11 cellular contexts compared by ENCODE assay signal in the genomic region with DNA sequence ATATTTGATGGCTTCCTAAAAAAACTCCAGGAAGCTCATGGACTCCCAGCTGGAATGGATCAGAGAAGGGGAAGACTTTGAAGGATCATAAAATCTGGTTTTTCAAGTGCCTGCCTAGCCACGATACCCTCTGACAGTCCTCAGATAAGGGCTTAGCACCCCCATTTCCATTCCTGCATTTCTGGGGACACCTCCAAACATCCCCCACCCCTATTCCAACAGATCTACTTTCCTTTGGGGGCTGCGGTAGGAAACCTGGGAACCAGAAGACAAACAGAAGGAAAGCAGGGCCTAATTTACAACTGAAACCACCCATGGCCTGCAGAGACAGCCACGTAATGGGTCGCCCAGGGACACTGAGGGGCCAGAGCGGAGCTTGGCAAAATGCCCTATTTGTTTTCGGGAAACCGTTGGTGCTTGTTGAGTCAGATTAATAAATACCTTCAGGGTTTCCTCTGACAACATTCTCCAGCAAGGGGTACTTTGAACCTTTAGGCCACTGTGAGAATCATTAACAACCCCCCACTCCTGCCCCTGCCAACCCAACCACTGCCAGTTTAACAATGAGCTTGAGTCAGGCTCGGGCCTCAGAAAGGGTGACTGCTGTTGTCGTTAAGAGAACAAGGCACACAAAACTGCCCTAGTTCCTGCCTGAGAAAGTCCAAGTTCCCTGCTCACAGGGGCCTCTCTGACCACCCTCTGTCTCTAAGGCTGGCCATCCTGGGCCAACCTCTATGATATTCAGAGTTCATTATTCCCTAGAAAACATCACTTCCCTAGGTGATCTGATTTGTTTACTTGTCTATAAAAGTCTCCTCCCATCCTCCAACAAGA. TPM values are rescaled to one million over a fixed set of nuclear protein-coding genes. Genes with fewer than 3 reads are reported as not detected.
DNase-seq lines count a peak whose midpoint lies in the region; ATAC-seq and TF ChIP-seq lines count a peak whose summit lies in the region.
"Had no signal": no experiment of that assay in that cellular context is flagged by ENCODE, and none has a peak within 500 bp of the region (broad histone marks: within the 10 kb centered on the region; RNA-seq: fewer than 3 reads in every experiment).

No MANE protein-coding gene starts in this region.

- H3K36me3 ChIP-seq in SJSA1 (peaks cover 24% of the 10 kb centered on the region), trophoblast cell (ENCODE audit: control insufficient read depth in 1 of 2, insufficient read depth in 2 of 2, low read length in 2 of 2) (no peaks in the 10 kb centered on the region), smooth muscle cell (ENCODE audit: low read depth) (no peaks in the 10 kb centered on the region)

- H3F3A ChIP-seq in smooth muscle cell (ENCODE audit: low read depth) = no peaks in the 10 kb centered on the region

- TF ChIP-seq CTCF in fibroblast of pulmonary artery (IDR thresholded peaks at IDR 0.05; ENCODE audit: low read length, missing control alignments) = no peak
- no peak for TF ChIP-seq CTCF in smooth muscle cell (IDR thresholded peaks at IDR 0.05; ENCODE audit: borderline replicate concordance, insufficient read depth, poor library complexity, severe bottlenecking)

- ATAC-seq in GM18907 (IDR thresholded peaks at IDR 0.05; ENCODE audit: unreplicated experiment) (peak; percentile 82), GM18861 (IDR thresholded peaks at IDR 0.05; ENCODE audit: unreplicated experiment) (no peak), HG02938 (IDR thresholded peaks at IDR 0.05; ENCODE audit: unreplicated experiment) (no peak)
- ATAC-seq: stimulated activated naive CD8-positive, alpha-beta T cell treated with anti-CD3 and anti-CD28 coated beads, Interleukin-15, Interleukin-2, amounts not matched to agents 100 U/mL and 50 U/mL, for 24 hours had no signal

- H3K9me3 ChIP-seq in SJSA1 (replicated peaks) (no peaks in the 10 kb centered on the region), trophoblast cell (ENCODE audit: insufficient read depth, low read depth, low read length) (peaks cover 2% of the 10 kb centered on the region), smooth muscle cell (replicated peaks; ENCODE audit: low read depth) (no peaks in the 10 kb centered on the region)

- H4K20me1 ChIP-seq in smooth muscle cell (ENCODE audit: low read depth) = no peaks in the 10 kb centered on the region

- H3K9ac ChIP-seq in trophoblast cell (ENCODE audit: low read length) = no peak overlapping the region
- no peak overlapping the region for H3K9ac ChIP-seq in smooth muscle cell (ENCODE audit: low read depth)

- no peak overlapping the region for H2BK120ac ChIP-seq in trophoblast cell (ENCODE audit: insufficient read depth, low read length, poor library complexity)

- H3K4me2 ChIP-seq in trophoblast cell (ENCODE audit: low read length) = no peak overlapping the region
- H3K4me2 ChIP-seq in smooth muscle cell = no peak overlapping the region

- H3K27ac ChIP-seq in SJSA1 (peak overlapping the region; percentile 92), trophoblast cell (ENCODE audit: low read depth, low read length) (no peak overlapping the region), smooth muscle cell (ENCODE audit: low read depth) (no peak overlapping the region)

- H4K8ac ChIP-seq in trophoblast cell (ENCODE audit: low read depth, low read length) = peak overlapping the region; percentile 25

- no peak overlapping the region for H2AK5ac ChIP-seq in trophoblast cell (ENCODE audit: low read length)

- H3K4me1 ChIP-seq in SJSA1 (replicated peaks) (peaks cover 27% of the 10 kb centered on the region), trophoblast cell (ENCODE audit: control insufficient read depth in 1 of 2, insufficient read depth in 2 of 2, low read length in 2 of 2) (no peaks in the 10 kb centered on the region), smooth muscle cell (ENCODE audit: low read depth) (no peaks in the 10 kb centered on the region)

- no peak overlapping the region for H4K91ac ChIP-seq in trophoblast cell (ENCODE audit: low read depth, low read length)

- no peaks in the 10 kb centered on the region for H3K79me1 ChIP-seq in trophoblast cell (ENCODE audit: low read length)

- H2BK5ac ChIP-seq in trophoblast cell (ENCODE audit: low read depth, low read length, poor library complexity) = no peak overlapping the region

- no peak overlapping the region for H3K23ac ChIP-seq in trophoblast cell (ENCODE audit: low read length)

- no peak overlapping the region for H4K12ac ChIP-seq in trophoblast cell (ENCODE audit: low read depth, low read length)

- no peaks in the 10 kb centered on the region for H3K79me2 ChIP-seq in trophoblast cell (ENCODE audit: control insufficient read depth, insufficient read depth, low read length, poor library complexity)
- H3K79me2 ChIP-seq in smooth muscle cell (ENCODE audit: low read depth) = no peaks in the 10 kb centered on the region

- no CpG with 5 or more reads among the region's 9 CpGs for WGBS in trophoblast cell (ENCODE audit: extremely low coverage, insufficient coverage, insufficient read length)
- WGBS in smooth muscle cell (ENCODE audit: low lambda C conversion rate) = 77% methylated on average over 9 of the region's 9 CpGs

- H3K27me3 ChIP-seq in SJSA1 (replicated peaks) = no peaks in the 10 kb centered on the region
- H3K27me3 ChIP-seq in trophoblast cell (ENCODE audit: insufficient read depth, low read length) = no peaks in the 10 kb centered on the region
- no peaks in the 10 kb centered on the region for H3K27me3 ChIP-seq in smooth muscle cell (ENCODE audit: low read depth)

- H3K4me3 ChIP-seq in SJSA1 = no peak overlapping the region
- no peak overlapping the region for H3K4me3 ChIP-seq in fibroblast of pulmonary artery (replicated peaks; ENCODE audit: low read depth, low read length)
- H3K4me3 ChIP-seq in trophoblast cell (ENCODE audit: low read depth, low read length) = no peak overlapping the region
- no peak overlapping the region for H3K4me3 ChIP-seq in smooth muscle cell

- DNase-seq in SJSA1 (ENCODE audit: low read depth in 1 of 2, low spot score in 2 of 2) = peak; percentile 93
- peak; percentile 49 for DNase-seq in fibroblast of pulmonary artery (ENCODE audit: low read depth)
- DNase-seq in trophoblast cell = no peak
- DNase-seq in smooth muscle cell (lab: John Stamatoyannopoulos, UW; ENCODE audit: unreplicated experiment) = no peak
- no peak for DNase-seq in GF-D8 (lab: John Stamatoyannopoulos, UW)
- DNase-seq: activated naive CD8-positive, alpha-beta T cell treated with anti-CD3 and anti-CD28 coated beads, Interleukin-2, amount 10 ng/mL, durations not matched to agents 7 days and 5 days; NCI-H2029 treated with DMSO at 0.1 percent for 48 hours; stimulated activated naive CD8-positive, alpha-beta T cell treated with anti-CD3 and anti-CD28 coated beads, Interleukin-15, Interleukin-2, amounts not matched to agents 100 U/mL and 50 U/mL, for 24 hours had no signal

- no peak overlapping the region for H3K18ac ChIP-seq in trophoblast cell (ENCODE audit: low read length)

- no peak overlapping the region for H2BK12ac ChIP-seq in trophoblast cell (ENCODE audit: low read length)

- H2AFZ ChIP-seq in trophoblast cell (ENCODE audit: insufficient read depth, low read length, poor library complexity) (no peak overlapping the region), smooth muscle cell (ENCODE audit: low read depth) (no peak overlapping the region)

- no peak overlapping the region for H3K14ac ChIP-seq in trophoblast cell (ENCODE audit: low read length)

- no peak overlapping the region for H3K4ac ChIP-seq in trophoblast cell (ENCODE audit: low read depth, low read length)

RNA-seq across cellular contexts. Expression of gene RHPN2, which starts 23.5 kb away (rescaled TPM):
- total RNA-seq in SJSA1 (2014; rRNA removed; shearing (Covaris generic)) = 42.1 and 49.2 TPM in 2 replicates
- 7.4 and 7.9 TPM in 2 replicates for polyA plus RNA-seq in trophoblast cell (2013)
- total RNA-seq in smooth muscle cell = 3.5 and 4.9 TPM in 2 replicates
- polyA plus RNA-seq in smooth muscle cell = 1.2 and 4.3 TPM in 2 replicates

RNA-seq across cellular contexts. Expression of gene GPATCH1, which starts 39.8 kb away (rescaled TPM):
- 12.1 and 18.3 TPM in 2 replicates for total RNA-seq in SJSA1 (2014; rRNA removed; shearing (Covaris generic))
- polyA plus RNA-seq in trophoblast cell (2013) = 4.7 and 5.4 TPM in 2 replicates
- 2.8 and 5.1 TPM in 2 replicates for total RNA-seq in smooth muscle cell
- polyA plus RNA-seq in smooth muscle cell = 4.3 TPM in 2 replicates

Comparison
In these comparisons a context has a peak if more than half of its experiments do, and no peak if none do; other contexts are left out.
1. DNase-seq: peak in SJSA1 (2 of 2) and fibroblast of pulmonary artery (single experiment); none in trophoblast cell (0 of 2), smooth muscle cell (single experiment) and GF-D8 (single experiment).